ENCODE assay signal across 18 cellular contexts in genomic region chr13:113642563-113642962, GRCh38. TPM values are rescaled to one million over a fixed set of nuclear protein-coding genes. Genes with fewer than 3 reads are reported as not detected.
DNase-seq lines count a peak whose midpoint lies in the region; ATAC-seq and TF ChIP-seq lines count a peak whose summit lies in the region.
"Had no signal": no experiment of that assay in that cellular context is flagged by ENCODE, and none has a peak within 500 bp of the region (broad histone marks: within the 10 kb centered on the region; RNA-seq: fewer than 3 reads in every experiment).

No MANE protein-coding gene starts in this region.

- H3K9me3 ChIP-seq in parathyroid adenoma (ENCODE audit: control insufficient read depth, low read length) (no peaks in the 10 kb centered on the region), stomach (no peaks in the 10 kb centered on the region)
- H3K9me3 ChIP-seq: Caco-2 had no signal

- H3K4me2 ChIP-seq in parathyroid adenoma (ENCODE audit: low read length): peak overlapping the region; percentile 12
- H3K4me2 ChIP-seq: GM23338 had no signal

- no peak for ATAC-seq in stimulated activated naive CD8-positive, alpha-beta T cell treated with anti-CD3 and anti-CD28 coated beads, Interleukin-15, Interleukin-2, amounts not matched to agents 100 U/mL and 50 U/mL, for 24 hours
- no peak for ATAC-seq in stimulated activated naive CD8-positive, alpha-beta T cell treated with anti-CD3 and anti-CD28 coated beads, Interleukin-15, amount 100 ng/mL, for 72 hours
- ATAC-seq: GM23338 had no signal

- H3K4me1 ChIP-seq in parathyroid adenoma (peaks cover 8% of the 10 kb centered on the region), stomach (peaks cover 10 to 13% (median 11%) of the 10 kb centered on the region in 4 donors)
- H3K4me1 ChIP-seq: Caco-2 had no signal

- H3K79me2 ChIP-seq in parathyroid adenoma: no peaks in the 10 kb centered on the region

- H3K9me3 Mint-ChIP-seq in stimulated activated naive CD8-positive, alpha-beta T cell treated with anti-CD3 and anti-CD28 coated beads, Interleukin-15, amount 100 ng/mL, for 72 hours: no peaks in the 10 kb centered on the region
- H3K9me3 Mint-ChIP-seq: CD4-positive, alpha-beta T cell had no signal

- peaks cover 15% of the 10 kb centered on the region for H3K4me1 Mint-ChIP-seq in stimulated activated naive CD8-positive, alpha-beta T cell treated with anti-CD3 and anti-CD28 coated beads, Interleukin-15, amount 100 ng/mL, for 72 hours
- H3K4me1 Mint-ChIP-seq: GM23338 had no signal

- TF ChIP-seq EP300 in stomach (IDR thresholded peaks at IDR 0.05): no peak

- intact Hi-C loops in stomach (cut with DNase I; ENCODE audit: low total_unique reads): no loop called here

- H3K27ac Mint-ChIP-seq in stimulated activated naive CD8-positive, alpha-beta T cell treated with anti-CD3 and anti-CD28 coated beads, Interleukin-15, amount 100 ng/mL, for 72 hours: no peak overlapping the region
- H3K27ac Mint-ChIP-seq: CD4-positive, alpha-beta T cell; GM23338 had no signal

- peak; percentile 1 for DNase-seq in stimulated activated naive CD8-positive, alpha-beta T cell treated with anti-CD3 and anti-CD28 coated beads, Interleukin-15, Interleukin-2, amounts not matched to agents 100 U/mL and 50 U/mL, for 24 hours
- no peak for DNase-seq in stimulated activated naive CD8-positive, alpha-beta T cell treated with anti-CD3 and anti-CD28 coated beads, Interleukin-15, amount 100 ng/mL, for 72 hours
- DNase-seq in NOMO-1 treated with dmso at 0.1 percent for 144 hours (lab: John Stamatoyannopoulos, UW; ENCODE audit: unreplicated experiment): no peak
- DNase-seq in HPDE6-E6E7 (ENCODE audit: extremely low spot score): no peak
- DNase-seq in stomach: no peak
- DNase-seq: 8988T; Caco-2; CD4-positive, alpha-beta T cell; DMS79; GDM1; HCEC 1CT had no signal

- H2AFZ ChIP-seq in parathyroid adenoma: no peak overlapping the region
- H2AFZ ChIP-seq: GM23338 had no signal

- H3K9ac ChIP-seq in parathyroid adenoma: no peak overlapping the region

- H3K27me3 ChIP-seq in parathyroid adenoma (ENCODE audit: control insufficient read depth, insufficient read depth, low read length) (no peaks in the 10 kb centered on the region), stomach (no peaks in the 10 kb centered on the region)

- no peaks in the 10 kb centered on the region for H3K27me3 Mint-ChIP-seq in stimulated activated naive CD8-positive, alpha-beta T cell treated with anti-CD3 and anti-CD28 coated beads, Interleukin-15, amount 100 ng/mL, for 72 hours
- H3K27me3 Mint-ChIP-seq: CD4-positive, alpha-beta T cell had no signal

- WGBS in stomach, 5 donors: 90 to 98% (median 94%) methylated on average over 2 of the region's 2 CpGs

- H3K27ac ChIP-seq in VCaP: peak overlapping the region; percentile 64; the same call in 1 of the 2 replicates
- H3K27ac ChIP-seq in parathyroid adenoma: no peak overlapping the region
- H3K27ac ChIP-seq in stomach: no peak overlapping the region

- H3K4me3 ChIP-seq in parathyroid adenoma (ENCODE audit: low read depth, low read length) (no peak overlapping the region), stomach (no peak overlapping the region)
- H3K4me3 ChIP-seq: GM23338 had no signal

- no peak overlapping the region for H3K4me3 Mint-ChIP-seq in stimulated activated naive CD8-positive, alpha-beta T cell treated with anti-CD3 and anti-CD28 coated beads, Interleukin-15, amount 100 ng/mL, for 72 hours
- H3K4me3 Mint-ChIP-seq: CD4-positive, alpha-beta T cell; GM23338 had no signal

- TF ChIP-seq CTCF in VCaP (conservative IDR thresholded peaks at IDR 0.05) (no peak), parathyroid adenoma (IDR thresholded peaks at IDR 0.05) (no peak), stomach (IDR thresholded peaks at IDR 0.05) (no peak)

- H3K36me3 ChIP-seq in parathyroid adenoma (ENCODE audit: control insufficient read depth, insufficient read depth, low read length) (no peaks in the 10 kb centered on the region), stomach (peaks cover 23 to 46% (median 37%) of the 10 kb centered on the region in 4 donors)

- no peak for TF ChIP-seq POLR2A in stomach (IDR thresholded peaks at IDR 0.05)

RNA-seq across cellular contexts. Expression of gene ATP4B, which starts 15.4 kb away (rescaled TPM):
- total RNA-seq in stomach: 100 to 1,000 TPM in 4 of 5 donors, under 1 TPM in 1; 0.87 to 585 (median 347) TPM
- polyA plus RNA-seq in stomach: 100 to 1,000 TPM; 143 to 490 (median 170) TPM
- total RNA-seq: A673; Caco-2; CD4-positive, alpha-beta T cell; Daoy; GM23338; HT-29 had no signal
- polyA plus RNA-seq: AG04450, GM23338 had no signal

RNA-seq across cellular contexts. Expression of gene GRK1, which starts 24.5 kb away (rescaled TPM):
- not detected for total RNA-seq in stomach
- not detected for polyA plus RNA-seq in stomach
- total RNA-seq: A673; Caco-2; CD4-positive, alpha-beta T cell; Daoy; GM23338 had no signal
- polyA plus RNA-seq: AG04450, GM23338 had no signal

RNA-seq across cellular contexts. Expression of gene TFDP1, which starts 58.0 kb away (rescaled TPM):
- total RNA-seq in stomach: 100 to 1,000 TPM in 2 of 5 donors, 10 to 100 TPM in 3; 35.3 to 207 (median 59.1) TPM
- polyA plus RNA-seq in stomach: 10 to 100 TPM; 27.3 to 57.2 (median 55.3) TPM
